ENCODE assay signal across 16 cellular contexts in genomic region chr7:16603633-16604032, GRCh38.
"Had no signal": no experiment of that assay in that cellular context is flagged by ENCODE, and none has a peak within 500 bp of the region (broad histone marks: within the 10 kb centered on the region; RNA-seq: fewer than 3 reads in every experiment).

No MANE protein-coding gene starts in this region.

- H3K27me3 ChIP-seq: stomach, vagina had no signal

- H3K4me3 Mint-ChIP-seq: activated CD4-positive, alpha-beta T cell treated with anti-CD3 and anti-CD28 coated beads for 36 hours; activated CD8-positive, alpha-beta memory T cell treated with anti-CD3 and anti-CD28 coated beads, Interleukin-2, amount 10 ng/mL, durations not matched to agents 7 days and 5 days; activated naive CD8-positive, alpha-beta T cell; naive thymus-derived CD8-positive, alpha-beta T cell; stimulated activated effector memory CD8-positive, alpha-beta T cell treated with anti-CD3 and anti-CD28 coated beads, Interleukin-12 subunit alpha, Interleukin-12 subunit beta, amount 100 ng/mL, for 72 hours; T-helper 2 cell treated with Interferon-gamma antibody and Interleukin-4, amounts not matched to agents 5 μg/mL and 100 μg/mL, for 36 hours; WTC11 had no signal

- DNase-seq: activated CD4-positive, alpha-beta T cell treated with anti-CD3 and anti-CD28 coated beads for 36 hours; activated CD4-positive, alpha-beta T cell treated with anti-CD3 and anti-CD28 coated beads, Interleukin-2, amount 50 U/mL, for 48 hours; activated CD8-positive, alpha-beta memory T cell treated with anti-CD3 and anti-CD28 coated beads, Interleukin-2, amount 10 ng/mL, durations not matched to agents 7 days and 5 days; caudate nucleus; kidney; left ventricle myocardium inferior; stimulated activated CD4-positive, alpha-beta T cell treated with anti-CD3 and anti-CD28 coated beads, Interleukin-4, amount 100 ng/mL, for 24 hours; stomach had no signal

- H3K4me1 ChIP-seq: left ventricle myocardium inferior, vagina had no signal

- ATAC-seq: activated CD8-positive, alpha-beta memory T cell treated with anti-CD3 and anti-CD28 coated beads, Interleukin-2, amount 10 ng/mL, durations not matched to agents 7 days and 5 days; naive thymus-derived CD8-positive, alpha-beta T cell; sciatic nerve; stimulated activated effector memory CD8-positive, alpha-beta T cell treated with anti-CD3 and anti-CD28 coated beads, Interleukin-12 subunit alpha, Interleukin-12 subunit beta, amount 100 ng/mL, for 72 hours; WTC11 had no signal

- H3K9me3 ChIP-seq: left ventricle myocardium inferior, stomach, vagina had no signal

- H3K27ac ChIP-seq: left ventricle myocardium inferior, stomach, vagina had no signal

- H3K9me3 Mint-ChIP-seq: naive thymus-derived CD8-positive, alpha-beta T cell; stimulated activated effector memory CD8-positive, alpha-beta T cell treated with anti-CD3 and anti-CD28 coated beads, Interleukin-12 subunit alpha, Interleukin-12 subunit beta, amount 100 ng/mL, for 72 hours; T-helper 2 cell treated with Interferon-gamma antibody and Interleukin-4, amounts not matched to agents 5 μg/mL and 100 μg/mL, for 36 hours; WTC11 had no signal

- H3K4me2 ChIP-seq: smooth muscle cell had no signal

- H3K4me3 ChIP-seq: left ventricle myocardium inferior, smooth muscle cell, stomach, vagina had no signal

- H3K27me3 Mint-ChIP-seq: activated CD4-positive, alpha-beta T cell treated with anti-CD3 and anti-CD28 coated beads for 36 hours; activated CD8-positive, alpha-beta memory T cell treated with anti-CD3 and anti-CD28 coated beads, Interleukin-2, amount 10 ng/mL, durations not matched to agents 7 days and 5 days; activated naive CD8-positive, alpha-beta T cell; naive thymus-derived CD8-positive, alpha-beta T cell had no signal

- H3K27ac Mint-ChIP-seq: activated CD4-positive, alpha-beta T cell treated with anti-CD3 and anti-CD28 coated beads for 36 hours; activated CD8-positive, alpha-beta memory T cell treated with anti-CD3 and anti-CD28 coated beads, Interleukin-2, amount 10 ng/mL, durations not matched to agents 7 days and 5 days; activated naive CD8-positive, alpha-beta T cell; stimulated activated effector memory CD8-positive, alpha-beta T cell treated with anti-CD3 and anti-CD28 coated beads, Interleukin-12 subunit alpha, Interleukin-12 subunit beta, amount 100 ng/mL, for 72 hours; T-helper 2 cell treated with Interferon-gamma antibody and Interleukin-4, amounts not matched to agents 5 μg/mL and 100 μg/mL, for 36 hours; WTC11 had no signal

- H3K4me1 Mint-ChIP-seq: activated CD4-positive, alpha-beta T cell treated with anti-CD3 and anti-CD28 coated beads for 36 hours; naive thymus-derived CD8-positive, alpha-beta T cell; stimulated activated effector memory CD8-positive, alpha-beta T cell treated with anti-CD3 and anti-CD28 coated beads, Interleukin-12 subunit alpha, Interleukin-12 subunit beta, amount 100 ng/mL, for 72 hours had no signal
